1 cellular context compared by ENCODE assay signal in genomic region chr1:212608209-212608955, GRCh38.
A peak's percentile ranks its signal among the peaks of the same experiment; 100 is the strongest.
TF ChIP-seq lines count a peak whose summit lies in the region.

ATF3 (plus strand) TSS chr1:212608761; CDS start chr1:212615022, 6,261 bp downstream.

TF ChIP-seq in K562, 482 proteins besides CTCF, POLR2A, EP300 and RAD21 (continued from another document):
- peak; percentile 56; the same call in 1 of the 2 replicates for TF ChIP-seq C11orf30 (IDR thresholded peaks at IDR 0.05; ENCODE audit: low read depth)
- peak in 1 of 2 experiments; percentile 93; a peak in 2 of 4 replicates for TF ChIP-seq SRF (CRISPR knock-in tag; IDR thresholded peaks at IDR 0.05)
- no peak for TF ChIP-seq KDM1A (IDR thresholded peaks at IDR 0.05)
- no peak for TF ChIP-seq ESRRB (CRISPR knock-in tag; IDR thresholded peaks at IDR 0.05; ENCODE audit: borderline replicate concordance)
- TF ChIP-seq DLX4 (CRISPR knock-in tag; IDR thresholded peaks at IDR 0.05): no peak
- TF ChIP-seq TBL1XR1 (IDR thresholded peaks at IDR 0.05; ENCODE audit: low read length in 2 of 2): peak; percentile 80 to 81
- TF ChIP-seq ZNF445 (CRISPR knock-in tag; IDR thresholded peaks at IDR 0.05; ENCODE audit: low read depth): no peak
- TF ChIP-seq ZNF639 (CRISPR knock-in tag; conservative IDR thresholded peaks at IDR 0.05 in 1 of 2, IDR thresholded peaks at IDR 0.05 in 1 of 2): peak in 1 of 2 experiments; percentile 98; a peak in 2 of 4 replicates
- TF ChIP-seq DIDO1 (tag; IDR thresholded peaks at IDR 0.05; ENCODE audit: low read depth): no peak
- no peak for TF ChIP-seq ZNF311 (CRISPR knock-in tag; IDR thresholded peaks at IDR 0.05)
- no peak for TF ChIP-seq DDX20 (tag; IDR thresholded peaks at IDR 0.05; ENCODE audit: low read depth)
- no peak for TF ChIP-seq POU5F1 (IDR thresholded peaks at IDR 0.05; ENCODE audit: borderline replicate concordance, low read depth, low read length, partially characterized antibody)
- peak; percentile 99 for TF ChIP-seq SUPT5H (IDR thresholded peaks at IDR 0.05)
- TF ChIP-seq ZFX (CRISPR knock-in tag; IDR thresholded peaks at IDR 0.05): peak; percentile 74
- TF ChIP-seq MIER1 (IDR thresholded peaks at IDR 0.05; ENCODE audit: low read depth): no peak
- no peak for TF ChIP-seq ZC3H8 (IDR thresholded peaks at IDR 0.05)
- peak; percentile 99 for TF ChIP-seq VEZF1 (CRISPR knock-in tag; IDR thresholded peaks at IDR 0.05)
- peak; percentile 57 for TF ChIP-seq ZBTB43 (CRISPR knock-in tag; IDR thresholded peaks at IDR 0.05)
- 0 out of 2 replicates have a peak, but pooled peaks have one; percentile 58 for TF ChIP-seq TOE1 (IDR thresholded peaks at IDR 0.05; ENCODE audit: borderline replicate concordance)
- peak; percentile 98 for TF ChIP-seq TOE1 (CRISPR knock-in tag; IDR thresholded peaks at IDR 0.05; ENCODE audit: borderline replicate concordance, low read depth)
- 0 out of 2 replicates have a peak, but pooled peaks have one; percentile 53 for TF ChIP-seq ZBTB40 (IDR thresholded peaks at IDR 0.05)
- 0 out of 2 replicates have a peak, but pooled peaks have one; percentile 59 for TF ChIP-seq ZBTB40 (CRISPR knock-in tag; IDR thresholded peaks at IDR 0.05)
- TF ChIP-seq ZBTB1 (CRISPR knock-in tag; IDR thresholded peaks at IDR 0.05; ENCODE audit: borderline replicate concordance, low read depth): 0 out of 2 replicates have a peak, but pooled peaks have one; percentile 30
- peak; percentile 80; the same call in 1 of the 2 replicates for TF ChIP-seq NR2C2 (CRISPR knock-in tag; IDR thresholded peaks at IDR 0.05)
- peak; percentile 69; the same call in 1 of the 2 replicates for TF ChIP-seq NR2C2 (tag; IDR thresholded peaks at IDR 0.05)
